In the genomic region with DNA sequence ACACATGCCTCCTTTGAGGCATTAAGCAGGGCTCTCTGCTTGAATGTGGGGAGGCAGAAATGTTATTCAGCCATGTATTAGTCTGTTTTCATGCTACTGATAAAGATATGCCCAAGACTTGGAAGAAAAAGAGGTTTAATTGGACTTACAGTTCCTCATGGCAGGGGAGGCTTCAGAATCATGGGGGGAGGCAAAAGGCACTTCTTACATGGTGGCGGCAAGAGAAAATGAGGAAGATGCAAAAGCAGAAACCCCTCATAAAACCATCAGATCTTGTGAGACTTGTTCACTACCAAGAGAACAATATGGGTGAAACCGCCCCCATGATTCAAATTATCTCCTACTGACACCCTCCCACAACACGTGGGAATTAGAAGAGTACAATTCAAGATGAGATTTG, we compare ENCODE assay signal across 34 cellular contexts.
"Had no signal": no experiment of that assay in that cellular context is flagged by ENCODE, and none has a peak within 500 bp of the region (broad histone marks: within the 10 kb centered on the region; RNA-seq: fewer than 3 reads in every experiment).

No MANE protein-coding gene starts in this region.

- H3K27me3 Mint-ChIP-seq: activated B cell treated with CpG ODN at 0.5 μM for 24 hours; activated CD4-positive, alpha-beta memory T cell treated with anti-CD3 and anti-CD28 coated beads for 36 hours; activated CD8-positive, alpha-beta T cell treated with anti-CD3 and anti-CD28 coated beads for 36 hours; activated naive CD4-positive, alpha-beta T cell treated with anti-CD3 and anti-CD28 coated beads, Interleukin-2, amount 50 U/mL, for 24 hours; activated naive CD8-positive, alpha-beta T cell; activated naive CD8-positive, alpha-beta T cell treated with anti-CD3 and anti-CD28 coated beads, Interleukin-2, amount 50 U/mL, for 24 hours; activated T-helper 17 cell treated with anti-CD3 and anti-CD28 coated beads, Interleukin-2, amount 50 U/mL, for 72 hours; brain had no signal

- H3K4me1 Mint-ChIP-seq: activated B cell treated with CpG ODN at 0.5 μM for 24 hours; activated naive CD4-positive, alpha-beta T cell treated with anti-CD3 and anti-CD28 coated beads, Interleukin-2, amount 10 ng/mL, durations not matched to agents 7 days and 5 days; activated naive CD8-positive, alpha-beta T cell treated with anti-CD3 and anti-CD28 coated beads, Interleukin-2, amount 10 ng/mL, durations not matched to agents 7 days and 5 days had no signal

- H3K27ac ChIP-seq: ascending aorta, VCaP had no signal

- H3K4me1 ChIP-seq: ascending aorta had no signal

- H3K9me3 ChIP-seq: ascending aorta had no signal

- ATAC-seq: activated CD8-positive, alpha-beta T cell treated with anti-CD3 and anti-CD28 coated beads for 36 hours; activated naive CD8-positive, alpha-beta T cell treated with anti-CD3 and anti-CD28 coated beads, Interleukin-2, amount 50 U/mL, for 24 hours; activated T-cell treated with anti-CD3 and anti-CD28 coated beads, Interleukin-2, amount 50 U/mL, for 4 hours; activated T-cell treated with anti-CD3 and anti-CD28 coated beads, Interleukin-2, amount 50 U/mL, for 72 hours; activated T-helper 17 cell treated with anti-CD3 and anti-CD28 coated beads, Interleukin-2, amount 50 U/mL, for 72 hours had no signal

- H3K36me3 Mint-ChIP-seq: activated naive CD4-positive, alpha-beta T cell treated with anti-CD3 and anti-CD28 coated beads, Interleukin-2, amount 10 ng/mL, durations not matched to agents 7 days and 5 days; activated naive CD4-positive, alpha-beta T cell treated with anti-CD3 and anti-CD28 coated beads, Interleukin-2, amount 50 U/mL, for 24 hours had no signal

- H3K27ac Mint-ChIP-seq: activated B cell treated with CpG ODN at 0.5 μM for 24 hours; activated CD4-positive, alpha-beta memory T cell treated with anti-CD3 and anti-CD28 coated beads for 36 hours; activated CD8-positive, alpha-beta T cell treated with anti-CD3 and anti-CD28 coated beads for 36 hours; activated naive CD4-positive, alpha-beta T cell treated with anti-CD3 and anti-CD28 coated beads, Interleukin-2, amount 10 ng/mL, durations not matched to agents 7 days and 5 days; activated naive CD4-positive, alpha-beta T cell treated with anti-CD3 and anti-CD28 coated beads, Interleukin-2, amount 50 U/mL, for 24 hours; activated naive CD8-positive, alpha-beta T cell; activated naive CD8-positive, alpha-beta T cell treated with anti-CD3 and anti-CD28 coated beads, Interleukin-2, amount 10 ng/mL, durations not matched to agents 7 days and 5 days; activated naive CD8-positive, alpha-beta T cell treated with anti-CD3 and anti-CD28 coated beads, Interleukin-2, amount 50 U/mL, for 24 hours; activated T-cell treated with anti-CD3 and anti-CD28 coated beads, Interleukin-2, amount 50 U/mL, for 72 hours; activated T-helper 1 cell treated with anti-CD3 and anti-CD28 coated beads, Interleukin-12 subunit alpha, Interleukin-12 subunit beta, Interleukin-2, Interleukin-4 antibody, amounts not matched to agents 30 ng/mL and 10 ng/mL and 1 ng/mL, durations not matched to agents 14 hours and 24 hours and 36 hours; activated T-helper 17 cell treated with anti-CD3 and anti-CD28 coated beads, Interleukin-2, amount 50 U/mL, for 72 hours; brain; T-helper 1 cell treated with Interleukin-12 subunit alpha and Interleukin-12 subunit beta and Interleukin-4 antibody, amounts not matched to agents 30 μg/mL and 1 μg/mL, for 36 hours; T-helper 2 cell treated with Interferon-gamma antibody and Interleukin-4, amounts not matched to agents 5 μg/mL and 100 μg/mL, for 36 hours had no signal

- FAIRE-seq: TTC549 had no signal

- H3K36me3 ChIP-seq: ascending aorta had no signal

- H3K9me3 Mint-ChIP-seq: activated B cell treated with CpG ODN at 0.5 μM for 24 hours; activated CD8-positive, alpha-beta T cell treated with anti-CD3 and anti-CD28 coated beads for 36 hours; activated naive CD4-positive, alpha-beta T cell treated with anti-CD3 and anti-CD28 coated beads, Interleukin-2, amount 10 ng/mL, durations not matched to agents 7 days and 5 days; activated naive CD4-positive, alpha-beta T cell treated with anti-CD3 and anti-CD28 coated beads, Interleukin-2, amount 50 U/mL, for 24 hours; activated T-cell treated with anti-CD3 and anti-CD28 coated beads, Interleukin-2, amount 50 U/mL, for 4 hours; activated T-cell treated with anti-CD3 and anti-CD28 coated beads, Interleukin-2, amount 50 U/mL, for 72 hours; activated T-helper 1 cell treated with anti-CD3 and anti-CD28 coated beads, Interleukin-12 subunit alpha, Interleukin-12 subunit beta, Interleukin-2, Interleukin-4 antibody, amounts not matched to agents 30 ng/mL and 10 ng/mL and 1 ng/mL, durations not matched to agents 14 hours and 24 hours and 36 hours; activated T-helper 17 cell treated with anti-CD3 and anti-CD28 coated beads, Interleukin-2, amount 50 U/mL, for 72 hours; T-helper 1 cell treated with Interleukin-12 subunit alpha and Interleukin-12 subunit beta and Interleukin-4 antibody, amounts not matched to agents 30 μg/mL and 1 μg/mL, for 36 hours; T-helper 2 cell treated with Interferon-gamma antibody and Interleukin-4, amounts not matched to agents 5 μg/mL and 100 μg/mL, for 36 hours had no signal

- DNase-seq: activated B cell treated with CpG ODN at 0.5 μM for 24 hours; activated CD4-positive, alpha-beta memory T cell treated with anti-CD3 and anti-CD28 coated beads for 36 hours; activated CD4-positive, alpha-beta T cell treated with anti-CD3 and anti-CD28 coated beads for 48 hours; activated CD4-positive, alpha-beta T cell treated with anti-CD3 and anti-CD28 coated beads, Interleukin-2, amount 50 U/mL, for 1 hour; activated CD4-positive, alpha-beta T cell treated with anti-CD3 and anti-CD28 coated beads, Interleukin-2, amount 50 U/mL, for 4 hours; activated CD4-positive, CD25-positive, alpha-beta regulatory T cell treated with anti-CD3 and anti-CD28 coated beads, Interleukin-2, amount 50 U/mL, for 72 hours; activated CD8-positive, alpha-beta memory T cell treated with anti-CD3 and anti-CD28 coated beads, Interleukin-2, amount 50 U/mL, for 4 hours; activated CD8-positive, alpha-beta T cell treated with anti-CD3 and anti-CD28 coated beads for 36 hours; activated effector memory CD4-positive, alpha-beta T cell treated with anti-CD3 and anti-CD28 coated beads, Interleukin-2, amount 50 U/mL, for 16 hours; activated gamma-delta T cell treated with Interleukin-2 at 50 U/mL for 16 hours; activated naive CD4-positive, alpha-beta T cell; activated naive CD4-positive, alpha-beta T cell treated with anti-CD3 and anti-CD28 coated beads, Interleukin-2, amount 10 ng/mL, durations not matched to agents 7 days and 5 days; activated naive CD8-positive, alpha-beta T cell treated with anti-CD3 and anti-CD28 coated beads, Interleukin-2, amount 10 ng/mL, durations not matched to agents 7 days and 5 days; activated naive CD8-positive, alpha-beta T cell treated with anti-CD3 and anti-CD28 coated beads, Interleukin-2, amount 50 U/mL, for 24 hours; activated T-cell treated with anti-CD3 and anti-CD28 coated beads for 4 hours; activated T-cell treated with anti-CD3 and anti-CD28 coated beads, Interleukin-2, amount 50 U/mL, for 1 hour; activated T-cell treated with anti-CD3 and anti-CD28 coated beads, Interleukin-2, amount 50 U/mL, for 4 hours; activated T-cell treated with anti-CD3 and anti-CD28 coated beads, Interleukin-2, amount 50 U/mL, for 72 hours; amygdala; anterior cingulate cortex; central memory CD4-positive, alpha-beta T cell; T-helper 1 cell; T-helper 2 cell; T-helper 9 cell had no signal

- H3K4me3 Mint-ChIP-seq: activated B cell treated with CpG ODN at 0.5 μM for 24 hours; activated CD4-positive, alpha-beta memory T cell treated with anti-CD3 and anti-CD28 coated beads for 36 hours; activated CD8-positive, alpha-beta T cell treated with anti-CD3 and anti-CD28 coated beads for 36 hours; activated naive CD4-positive, alpha-beta T cell treated with anti-CD3 and anti-CD28 coated beads, Interleukin-2, amount 10 ng/mL, durations not matched to agents 7 days and 5 days; activated naive CD4-positive, alpha-beta T cell treated with anti-CD3 and anti-CD28 coated beads, Interleukin-2, amount 50 U/mL, for 24 hours; activated naive CD8-positive, alpha-beta T cell; activated naive CD8-positive, alpha-beta T cell treated with anti-CD3 and anti-CD28 coated beads, Interleukin-2, amount 10 ng/mL, durations not matched to agents 7 days and 5 days; activated naive CD8-positive, alpha-beta T cell treated with anti-CD3 and anti-CD28 coated beads, Interleukin-2, amount 50 U/mL, for 24 hours; activated T-cell treated with anti-CD3 and anti-CD28 coated beads, Interleukin-2, amount 50 U/mL, for 4 hours; activated T-cell treated with anti-CD3 and anti-CD28 coated beads, Interleukin-2, amount 50 U/mL, for 72 hours; activated T-helper 1 cell treated with anti-CD3 and anti-CD28 coated beads, Interleukin-12 subunit alpha, Interleukin-12 subunit beta, Interleukin-2, Interleukin-4 antibody, amounts not matched to agents 30 ng/mL and 10 ng/mL and 1 ng/mL, durations not matched to agents 14 hours and 24 hours and 36 hours; activated T-helper 17 cell treated with anti-CD3 and anti-CD28 coated beads, Interleukin-2, amount 50 U/mL, for 72 hours; brain; T-helper 1 cell treated with Interleukin-12 subunit alpha and Interleukin-12 subunit beta and Interleukin-4 antibody, amounts not matched to agents 30 μg/mL and 1 μg/mL, for 36 hours; T-helper 2 cell treated with Interferon-gamma antibody and Interleukin-4, amounts not matched to agents 5 μg/mL and 100 μg/mL, for 36 hours had no signal

- H3K27me3 ChIP-seq: ascending aorta had no signal

- H3K4me3 ChIP-seq: ascending aorta had no signal
